31 cellular contexts compared by ENCODE assay signal in genomic region chr1:47938556-47938955, GRCh38. TPM values are rescaled to one million over a fixed set of nuclear protein-coding genes. Genes with fewer than 3 reads are reported as not detected.
"Had no signal": no experiment of that assay in that cellular context is flagged by ENCODE, and none has a peak within 500 bp of the region (broad histone marks: within the 10 kb centered on the region; RNA-seq: fewer than 3 reads in every experiment).

No MANE protein-coding gene starts in this region.

- H3K4me1 ChIP-seq: prostate gland had no signal

- H3K4me3 ChIP-seq: colonic mucosa, dorsolateral prefrontal cortex, lung, prostate gland, suprapubic skin, tibial artery, upper lobe of right lung had no signal

- FAIRE-seq: bronchial epithelial cell, keratinocyte had no signal

- H3K36me3 ChIP-seq: colonic mucosa, neutrophil, prostate gland, suprapubic skin, tibial artery, upper lobe of right lung had no signal

- H3K27ac ChIP-seq: colonic mucosa, dorsolateral prefrontal cortex, neutrophil, prostate gland, suprapubic skin, upper lobe of right lung had no signal

- ATAC-seq: activated CD8-positive, alpha-beta memory T cell treated with anti-CD3 and anti-CD28 coated beads, Interleukin-2, amount 10 ng/mL, durations not matched to agents 7 days and 5 days; activated CD8-positive, alpha-beta T cell treated with anti-CD3 and anti-CD28 coated beads, Interleukin-2, amount 10 ng/mL, durations not matched to agents 7 days and 5 days; activated naive CD8-positive, alpha-beta T cell treated with anti-CD3 and anti-CD28 coated beads, Interleukin-2, amount 50 U/mL, for 24 hours; left colon; stimulated activated naive B cell treated with anti-CD40 and anti-IgM and Interleukin-4, amounts not matched to agents 10 μg/mL and 1 μg/mL and 100 μg/mL, for 72 hours; upper lobe of right lung had no signal

- DNase-seq: activated B cell treated with CpG ODN at 0.5 μM for 24 hours; activated CD4-positive, alpha-beta T cell treated with anti-CD3 and anti-CD28 coated beads, Interleukin-2, amount 50 U/mL, for 1 hour; activated CD8-positive, alpha-beta memory T cell treated with anti-CD3 and anti-CD28 coated beads, Interleukin-2, amount 10 ng/mL, durations not matched to agents 7 days and 5 days; activated CD8-positive, alpha-beta T cell treated with anti-CD3 and anti-CD28 coated beads, Interleukin-2, amount 10 ng/mL, durations not matched to agents 7 days and 5 days; activated naive CD8-positive, alpha-beta T cell treated with anti-CD3 and anti-CD28 coated beads, Interleukin-2, amount 50 U/mL, for 24 hours; activated T-cell treated with anti-CD3 and anti-CD28 coated beads, Interleukin-2, amount 50 U/mL, for 48 hours; anterior cingulate cortex; colonic mucosa; dorsolateral prefrontal cortex; effector memory CD4-positive, alpha-beta T cell; foreskin melanocyte; hippocampal formation; left colon; mesendoderm; nephron progenitor cell; retina; stimulated activated CD4-positive, alpha-beta T cell treated with anti-CD3 and anti-CD28 coated beads, Interleukin-15, amount 100 ng/mL, for 24 hours; stimulated activated CD4-positive, alpha-beta T cell treated with anti-CD3 and anti-CD28 coated beads, Interleukin-2, amount 100 ng/mL, for 24 hours; stimulated activated naive B cell treated with anti-CD40 and anti-IgM and Interleukin-4, amounts not matched to agents 10 μg/mL and 1 μg/mL and 100 μg/mL, for 72 hours; T-helper 1 cell; tibial artery; upper lobe of right lung had no signal

- H3K9me3 ChIP-seq: colonic mucosa, neutrophil, prostate gland, suprapubic skin, tibial artery, upper lobe of right lung had no signal

- H3K27me3 ChIP-seq: colonic mucosa, suprapubic skin, tibial artery, upper lobe of right lung had no signal

RNA-seq across cellular contexts. Expression of gene TRABD2B, which starts 58.6 kb away (rescaled TPM):
- total RNA-seq: activated B cell treated with CpG ODN at 0.5 μM for 24 hours; activated CD8-positive, alpha-beta memory T cell treated with anti-CD3 and anti-CD28 coated beads, Interleukin-2, amount 10 ng/mL, durations not matched to agents 7 days and 5 days; activated CD8-positive, alpha-beta T cell treated with anti-CD3 and anti-CD28 coated beads, Interleukin-2, amount 10 ng/mL, durations not matched to agents 7 days and 5 days; activated T-helper 2 cell treated with anti-CD3 and anti-CD28 coated beads, Interferon-gamma antibody, Interleukin-2, Interleukin-4, amounts not matched to agents 10 μg/mL and 5 μg/mL and 100 μg/mL, durations not matched to agents 14 hours and 24 hours and 36 hours; osteocyte had no signal
- polyA plus RNA-seq: fibroblast of lung had no signal
